ENCODE assay signal across 9 cellular contexts in genomic region chr9:38619556-38620447, GRCh38. TPM values are rescaled to one million over a fixed set of nuclear protein-coding genes. Genes with fewer than 3 reads are reported as not detected.
DNase-seq lines count a peak whose midpoint lies in the region; ATAC-seq and TF ChIP-seq lines count a peak whose summit lies in the region.
"Had no signal": no experiment of that assay in that cellular context is flagged by ENCODE, and none has a peak within 500 bp of the region (broad histone marks: within the 10 kb centered on the region; RNA-seq: fewer than 3 reads in every experiment).

No MANE protein-coding gene starts in this region.

- H3K36me3 ChIP-seq in RWPE2 (ENCODE audit: low read depth) = peaks cover 7% of the 10 kb centered on the region; the same call in 1 of the 2 replicates

- H3K36me3 Mint-ChIP-seq in brain = peaks cover 5% of the 10 kb centered on the region

- no peaks in the 10 kb centered on the region for H3K9me3 ChIP-seq in RWPE2 (ENCODE audit: severe bottlenecking)

- no peaks in the 10 kb centered on the region for H3K27me3 ChIP-seq in RWPE2 (ENCODE audit: insufficient read depth, poor library complexity, severe bottlenecking)

- peaks cover 20% of the 10 kb centered on the region for H3K4me1 Mint-ChIP-seq in brain

- peak overlapping the region; percentile 89 to 96 (median 93) for H3K4me3 Mint-ChIP-seq in brain

- H3K4me3 ChIP-seq in GM12864 (ENCODE audit: low read depth, low read length) = peak overlapping the region; percentile 25
- H3K4me3 ChIP-seq in RWPE2 (ENCODE audit: severe bottlenecking) = peak overlapping the region; percentile 53

- no peaks in the 10 kb centered on the region for H3K4me1 ChIP-seq in RWPE2 (ENCODE audit: insufficient read depth, poor library complexity, severe bottlenecking)

- peak overlapping the region; percentile 62 for H3K27ac ChIP-seq in RWPE2 (ENCODE audit: poor library complexity, severe bottlenecking)

- intact Hi-C loops in left colon (cut with DNase I, micrococcal nuclease) = loop anchor here in 1 of 2 donors (5.0 kb wide), 1 partner anchor 52 kb away; no protein-coding TSS in a partner anchor

- ATAC-seq in RWPE2 (ENCODE audit: low read depth) (peak; percentile 10; the same call in 1 of the 3 replicates), left colon (peak; percentile 35), HG03469 (IDR thresholded peaks at IDR 0.05; ENCODE audit: unreplicated experiment) (no peak)

- peaks cover 9 to 22% (median 17%) of the 10 kb centered on the region in 5 experiments for H3K9me3 Mint-ChIP-seq in brain

- peak overlapping the region in 3 of 5 experiments; percentile 31 to 78 (median 32) for H3K27ac Mint-ChIP-seq in brain

- DNase-seq in GM12864 (ENCODE audit: low read depth) (no peak), RWPE2 (ENCODE audit: low spot score) (no peak), left colon (peak; percentile 28 to 56), NCI-H1048 (lab: John Stamatoyannopoulos, UW) (no peak), SKM-1 treated with dmso at 0.1 percent for 144 hours (lab: John Stamatoyannopoulos, UW; ENCODE audit: unreplicated experiment) (no peak)
- peak; percentile 31 for DNase-seq in stimulated activated CD4-positive, alpha-beta T cell treated with anti-CD3 and anti-CD28 coated beads, Interleukin-4, amount 100 ng/mL, for 1 hour

- H3K27me3 Mint-ChIP-seq in brain = peaks cover 72% of the 10 kb centered on the region

- TF ChIP-seq CTCF in GM12864 (IDR thresholded peaks at IDR 0.05; ENCODE audit: low read depth, low read length, missing control alignments) (no peak), RWPE2 (IDR thresholded peaks at IDR 0.05; ENCODE audit: poor library complexity, severe bottlenecking) (no peak), brain (conservative IDR thresholded peaks at IDR 0.05) (no peak)

RNA-seq across cellular contexts. Expression of gene ANKRD18A, which starts 0.6 kb away (rescaled TPM):
- polyA plus RNA-seq in brain (ENCODE audit: insufficient read depth, low read depth, low replicate concordance) = 2.0 TPM
- total RNA-seq in left colon = 10 to 100 TPM; 12.2 to 12.3 TPM
- total RNA-seq: HT1080 had no signal

Comparison
In these comparisons a context has a peak if more than half of its experiments do, and no peak if none do; other contexts are left out.
1. DNase-seq: peak in left colon (2 of 2) and stimulated activated CD4-positive, alpha-beta T cell treated with anti-CD3 and anti-CD28 coated beads, Interleukin-4, amount 100 ng/mL, for 1 hour (single experiment); none in GM12864 (single experiment), RWPE2 (single experiment), NCI-H1048 (single experiment) and SKM-1 treated with dmso at 0.1 percent for 144 hours (single experiment).